In the genomic region with DNA sequence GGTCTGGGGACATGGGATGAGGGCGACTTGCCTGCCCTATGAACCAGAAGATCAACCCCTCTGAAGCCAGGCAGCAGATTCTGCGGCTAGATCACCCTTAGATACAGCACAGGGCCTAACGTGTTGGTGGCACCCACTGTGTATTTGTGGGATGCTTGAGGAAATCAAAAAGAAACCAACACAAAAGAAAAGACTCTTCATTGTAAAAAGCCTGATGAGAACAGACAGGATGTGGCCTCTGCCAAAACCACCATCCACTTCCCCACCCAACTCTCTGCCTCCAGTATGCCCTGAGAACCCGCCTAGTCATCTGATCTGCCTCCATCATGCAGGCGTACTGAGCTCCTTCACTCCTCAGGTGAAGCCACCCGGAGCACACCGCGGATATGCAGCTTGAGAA, we compare ENCODE assay signal across 13 cellular contexts.
A peak's percentile ranks its signal among the peaks of the same experiment; 100 is the strongest.
DNase-seq lines count a peak whose midpoint lies in the region; ATAC-seq and TF ChIP-seq lines count a peak whose summit lies in the region.
"Had no signal": no experiment of that assay in that cellular context is flagged by ENCODE, and none has a peak within 500 bp of the region (broad histone marks: within the 10 kb centered on the region; RNA-seq: fewer than 3 reads in every experiment).

No MANE protein-coding gene starts in this region.

- peaks cover 2% of the 10 kb centered on the region for H3K4me1 ChIP-seq in mammary epithelial cell (ENCODE audit: insufficient read depth, low read length)
- H3K4me1 ChIP-seq: body of pancreas, left ventricle myocardium inferior had no signal

- H4K20me1 ChIP-seq in mammary epithelial cell (ENCODE audit: insufficient read depth, low read length), result no peaks in the 10 kb centered on the region

- peak; percentile 98 for ATAC-seq in activated CD4-positive, alpha-beta T cell treated with anti-CD3 and anti-CD28 coated beads for 36 hours
- ATAC-seq: body of pancreas had no signal

- dilution Hi-C loops in mammary epithelial cell (cut with HindIII; ENCODE audit: low sequenced_read_pairs), result no loop called here

- H3K9ac ChIP-seq in mammary epithelial cell (ENCODE audit: insufficient read depth, low read length), result no peak overlapping the region

- peak overlapping the region; percentile 74 for H3K27ac Mint-ChIP-seq in activated CD4-positive, alpha-beta T cell treated with anti-CD3 and anti-CD28 coated beads for 36 hours

- no TSS peak for BruUV-seq in mammary epithelial cell (replicated peaks; lab: Mats Ljungman, UMichigan)

- no peak overlapping the region for H3K4me3 ChIP-seq in mammary epithelial cell (replicated peaks in 1 of 3; ENCODE audit: insufficient read depth in 1 of 3, low read depth in 2 of 3, low read length in 3 of 3)
- H3K4me3 ChIP-seq: body of pancreas, left ventricle myocardium inferior, thoracic aorta had no signal

- H3K27me3 Mint-ChIP-seq in activated CD4-positive, alpha-beta T cell treated with anti-CD3 and anti-CD28 coated beads for 36 hours, result peaks cover 36% of the 10 kb centered on the region

- no peak overlapping the region for H3K4me3 Mint-ChIP-seq in activated CD4-positive, alpha-beta T cell treated with anti-CD3 and anti-CD28 coated beads for 36 hours

- intact Hi-C loops in activated CD4-positive, alpha-beta T cell treated with anti-CD3 and anti-CD28 coated beads for 36 hours (cut with DNase I, micrococcal nuclease), result no loop called here
- intact Hi-C loops in mammary epithelial cell (cut with micrococcal nuclease), result no loop called here

- no peaks in the 10 kb centered on the region for H3K79me2 ChIP-seq in mammary epithelial cell (ENCODE audit: insufficient read depth, low read length)

- in situ Hi-C loops in mammary epithelial cell (cut with MboI; ENCODE audit: low sequenced_read_pairs in 2 of 2), result no loop called here

- H3K27ac ChIP-seq in mammary epithelial cell (ENCODE audit: insufficient read depth, low read depth, low read length) (no peak overlapping the region), substantia nigra (ENCODE audit: low read depth, low read length, poor library complexity, severe bottlenecking) (no peak overlapping the region)
- H3K27ac ChIP-seq: 22Rv1, body of pancreas, left ventricle myocardium inferior, thoracic aorta had no signal

- no peaks in the 10 kb centered on the region for H3K27me3 ChIP-seq in mammary epithelial cell (ENCODE audit: insufficient read depth, low read length)
- H3K27me3 ChIP-seq: body of pancreas had no signal

- CTCF ChIA-PET in activated CD4-positive, alpha-beta T cell treated with anti-CD3 and anti-CD28 coated beads for 36 hours (lab: Charles Lee), result interaction anchor here (0.6 kb wide), 2 partner anchors 53 to 1572 kb away, joined by 3 read pairs; no protein-coding TSS in a partner anchor
- CTCF ChIA-PET in mammary epithelial cell (lab: Charles Lee; ENCODE audit: low non-redundant PET), result no interaction called here

- no peaks in the 10 kb centered on the region for H3K36me3 ChIP-seq in mammary epithelial cell (ENCODE audit: insufficient read depth, low read length)
- H3K36me3 ChIP-seq: thoracic aorta had no signal

- no peak for TF ChIP-seq CTCF in mammary epithelial cell (conservative IDR thresholded peaks at IDR 0.05 in 1 of 2, IDR thresholded peaks at IDR 0.05 in 1 of 2; ENCODE audit: extremely low read depth in 1 of 2, insufficient read depth in 1 of 2, low read depth in 1 of 2, low read length in 2 of 2)

- no peak overlapping the region for H2AFZ ChIP-seq in mammary epithelial cell (ENCODE audit: low read depth, low read length)

- no peak overlapping the region for H3K4me2 ChIP-seq in mammary epithelial cell (ENCODE audit: insufficient read depth, low read depth, low read length)

- H3K36me3 Mint-ChIP-seq in activated CD4-positive, alpha-beta T cell treated with anti-CD3 and anti-CD28 coated beads for 36 hours (ENCODE audit: low read depth), result no peaks in the 10 kb centered on the region

- H3K4me1 Mint-ChIP-seq in activated CD4-positive, alpha-beta T cell treated with anti-CD3 and anti-CD28 coated beads for 36 hours, result peaks cover 41% of the 10 kb centered on the region

- DNase-seq in DMS153 (lab: John Stamatoyannopoulos, UW) (peak; percentile 64), DMS153 treated with DMSO at 0.1 percent for 48 hours (lab: John Stamatoyannopoulos, UW; ENCODE audit: unreplicated experiment) (no peak), mammary epithelial cell (peak; percentile 16), kidney tubule cell (ENCODE audit: low spot score) (no peak), kidney glomerular epithelial cell (lab: John Stamatoyannopoulos, UW) (no peak), substantia nigra (lab: John Stamatoyannopoulos, UW) (no peak)
- peak; percentile 80 for DNase-seq in activated CD4-positive, alpha-beta T cell treated with anti-CD3 and anti-CD28 coated beads for 36 hours
- peak; percentile 21 to 22 for DNase-seq in stimulated activated CD8-positive, alpha-beta memory T cell treated with anti-CD3 and anti-CD28 coated beads, Interleukin-15, amount 100 ng/mL, for 48 hours (ENCODE audit: low read depth in 2 of 2)
- DNase-seq: body of pancreas, left ventricle myocardium inferior, retina had no signal

- POLR2A ChIA-PET in activated CD4-positive, alpha-beta T cell treated with anti-CD3 and anti-CD28 coated beads for 36 hours (lab: Charles Lee), result no interaction called here

- WGBS in mammary epithelial cell (ENCODE audit: low coverage, missing lambda C conversion rate), result 78% methylated on average over 8 of the region's 8 CpGs

- peaks cover 2% of the 10 kb centered on the region for H3K9me3 Mint-ChIP-seq in activated CD4-positive, alpha-beta T cell treated with anti-CD3 and anti-CD28 coated beads for 36 hours (ENCODE audit: low read depth)

- no peaks in the 10 kb centered on the region for H3K9me3 ChIP-seq in mammary epithelial cell (replicated peaks; ENCODE audit: insufficient read depth, low read length)
- H3K9me3 ChIP-seq: body of pancreas, thoracic aorta had no signal

Comparison
In these comparisons a context has a peak if more than half of its experiments do, and no peak if none do; other contexts are left out.
1. DNase-seq: peak in DMS153 (single experiment), activated CD4-positive, alpha-beta T cell treated with anti-CD3 and anti-CD28 coated beads for 36 hours (single experiment), mammary epithelial cell (single experiment) and stimulated activated CD8-positive, alpha-beta memory T cell treated with anti-CD3 and anti-CD28 coated beads, Interleukin-15, amount 100 ng/mL, for 48 hours (2 of 2); none in DMS153 treated with DMSO at 0.1 percent for 48 hours (single experiment), kidney tubule cell (single experiment), kidney glomerular epithelial cell (single experiment) and substantia nigra (0 of 49).